ENCODE assay signal across 26 cellular contexts in the genomic region with DNA sequence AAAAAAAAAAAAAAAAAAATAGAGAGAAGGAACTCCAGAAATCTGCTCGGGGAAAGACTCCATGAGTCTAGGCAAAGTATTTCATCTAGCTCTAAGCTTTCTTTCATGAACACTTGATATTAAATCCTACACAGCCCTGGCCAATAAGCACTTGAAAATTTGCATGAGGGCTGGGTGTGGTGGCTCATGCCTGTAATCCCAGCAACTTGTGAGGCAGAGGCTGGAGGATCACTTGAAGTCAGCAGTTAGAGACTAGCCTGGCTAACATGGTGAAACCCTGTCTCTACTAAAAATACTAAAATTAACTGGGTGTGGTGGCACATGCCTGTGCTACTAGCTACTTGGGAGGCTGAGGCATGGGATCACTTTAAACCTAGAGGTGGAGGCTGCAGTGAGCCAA.
"Had no signal": no experiment of that assay in that cellular context is flagged by ENCODE, and none has a peak within 500 bp of the region (broad histone marks: within the 10 kb centered on the region; RNA-seq: fewer than 3 reads in every experiment).

No MANE protein-coding gene starts in this region.

- H3K79me2 ChIP-seq: hepatocyte had no signal

- H3K4me3 Mint-ChIP-seq: dendritic cell treated with granulocyte-macrophage colony-stimulating factor and Interleukin-4, amounts not matched to agents 40 ng/mL and 50 ng/mL, for 4 days; effector memory CD8-positive, alpha-beta T cell; endodermal cell; immature natural killer cell; mesothelial cell of epicardium; naive B cell had no signal

- H3K4me2 ChIP-seq: hepatocyte had no signal

- H3K4me1 ChIP-seq: colonic mucosa, esophagus squamous epithelium, foreskin keratinocyte, gastroesophageal sphincter, heart left ventricle, lower lobe of right lung had no signal

- H3K27me3 ChIP-seq: colonic mucosa, esophagus squamous epithelium, foreskin keratinocyte, gastroesophageal sphincter, heart left ventricle, hepatocyte had no signal

- H3K27ac Mint-ChIP-seq: dendritic cell treated with granulocyte-macrophage colony-stimulating factor and Interleukin-4, amounts not matched to agents 40 ng/mL and 50 ng/mL, for 4 days; effector memory CD8-positive, alpha-beta T cell; endodermal cell; immature natural killer cell; mesothelial cell of epicardium; naive B cell had no signal

- H2AFZ ChIP-seq: hepatocyte had no signal

- H3K9me3 ChIP-seq: colonic mucosa had no signal

- H3K4me3 ChIP-seq: colonic mucosa, esophagus squamous epithelium, gastroesophageal sphincter, heart left ventricle, hepatocyte, lower lobe of right lung, mucosa of descending colon had no signal

- DNase-seq: colonic mucosa; cortex of kidney; effector CD8-positive, alpha-beta T cell; effector memory CD8-positive, alpha-beta T cell; endodermal cell; esophagus squamous epithelium; foreskin keratinocyte; heart left ventricle; hypothalamus; immature natural killer cell; islet precursor cell; kidney; kidney glomerular epithelial cell; left colon; left ventricle myocardium superior; lower lobe of right lung; mesenchymal stem cell; mucosa of descending colon; naive B cell had no signal

- FAIRE-seq: endometrium, frontal cortex, kidney had no signal

- H3K27ac ChIP-seq: colonic mucosa, epithelial cell of prostate, esophagus squamous epithelium, foreskin keratinocyte, gastroesophageal sphincter, heart left ventricle, hepatocyte, lower lobe of right lung had no signal

- H3K36me3 ChIP-seq: colonic mucosa, esophagus squamous epithelium, gastroesophageal sphincter, heart left ventricle, lower lobe of right lung had no signal

- ATAC-seq: effector memory CD8-positive, alpha-beta T cell; foreskin keratinocyte; gastroesophageal sphincter; heart left ventricle; left colon; left ventricle myocardium superior; mucosa of descending colon had no signal

- H3K4me1 Mint-ChIP-seq: endodermal cell, immature natural killer cell, naive B cell had no signal
